25 cellular contexts compared by ENCODE assay signal in the genomic region with DNA sequence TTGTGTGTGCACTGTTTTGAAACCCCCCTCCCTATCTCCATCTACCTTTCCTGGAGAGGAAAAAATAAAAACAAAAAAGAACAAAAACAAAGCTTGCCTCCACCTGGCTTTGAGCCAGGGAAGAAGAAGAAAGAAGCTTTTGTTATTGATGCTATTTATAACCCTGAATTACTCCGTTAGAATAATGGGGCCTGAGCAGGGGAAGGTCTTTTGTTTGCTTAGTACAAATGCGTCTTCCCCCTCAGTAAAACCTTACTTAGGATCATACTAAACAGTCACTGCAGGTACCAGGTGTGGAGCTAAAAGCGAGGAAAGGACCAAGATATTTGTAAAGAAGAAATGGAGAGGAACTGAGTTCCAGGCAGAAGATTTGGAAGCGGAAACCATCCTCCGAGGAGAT.
A peak's percentile ranks its signal among the peaks of the same experiment; 100 is the strongest.
DNase-seq lines count a peak whose midpoint lies in the region.
"Had no signal": no experiment of that assay in that cellular context is flagged by ENCODE, and none has a peak within 500 bp of the region (broad histone marks: within the 10 kb centered on the region; RNA-seq: fewer than 3 reads in every experiment).

No MANE protein-coding gene starts in this region.

- no peak overlapping the region for H3K27ac Mint-ChIP-seq in T-helper 2 cell treated with Interferon-gamma antibody and Interleukin-4, amounts not matched to agents 5 μg/mL and 100 μg/mL, for 36 hours
- H3K27ac Mint-ChIP-seq: activated CD4-positive, alpha-beta T cell treated with anti-CD3 and anti-CD28 coated beads, Interleukin-2, amount 10 ng/mL, durations not matched to agents 24 days and 14 days; activated naive CD8-positive, alpha-beta T cell treated with anti-CD3 and anti-CD28 coated beads for 36 hours; activated T-helper 2 cell treated with anti-CD3 and anti-CD28 coated beads, Interferon-gamma antibody, Interleukin-2, Interleukin-4, amounts not matched to agents 10 μg/mL and 5 μg/mL and 100 μg/mL, durations not matched to agents 14 hours and 24 hours and 36 hours; B cell; effector memory CD8-positive, alpha-beta T cell; memory B cell; naive B cell; T-helper 17 cell had no signal

- no peaks in the 10 kb centered on the region for H3K36me3 Mint-ChIP-seq in T-helper 2 cell treated with Interferon-gamma antibody and Interleukin-4, amounts not matched to agents 5 μg/mL and 100 μg/mL, for 36 hours (ENCODE audit: low read depth)
- H3K36me3 Mint-ChIP-seq: activated naive CD8-positive, alpha-beta T cell treated with anti-CD3 and anti-CD28 coated beads for 36 hours; memory B cell; naive B cell had no signal

- peaks cover 19% of the 10 kb centered on the region for H3K9me3 Mint-ChIP-seq in T-helper 2 cell treated with Interferon-gamma antibody and Interleukin-4, amounts not matched to agents 5 μg/mL and 100 μg/mL, for 36 hours

- DNase-seq in NCI-H1417 (lab: John Stamatoyannopoulos, UW): peak in 2 of 3 experiments; percentile 28 to 66
- DNase-seq in NCI-H1417 treated with DMSO at 0.1 percent for 48 hours (lab: John Stamatoyannopoulos, UW): no peak
- peak; percentile 73 for DNase-seq in NCI-H748 (lab: John Stamatoyannopoulos, UW; ENCODE audit: unreplicated experiment)
- DNase-seq in globus pallidus (ENCODE audit: low spot score): peak; percentile 65
- peak; percentile 68 for DNase-seq in superior temporal gyrus (ENCODE audit: extremely low spot score)
- DNase-seq in NOMO-1 treated with DMSO at 0.1 percent for 48 hours (lab: John Stamatoyannopoulos, UW; ENCODE audit: unreplicated experiment): no peak
- DNase-seq in T-helper 2 cell treated with Interferon-gamma antibody and Interleukin-4, amounts not matched to agents 5 μg/mL and 100 μg/mL, for 36 hours (ENCODE audit: low spot score): no peak
- no peak for DNase-seq in NCI-H2171 (lab: John Stamatoyannopoulos, UW)
- DNase-seq: 8988T; activated CD4-positive, alpha-beta T cell treated with anti-CD3 and anti-CD28 coated beads, Interleukin-2, amount 10 ng/mL, durations not matched to agents 24 days and 14 days; activated naive CD8-positive, alpha-beta T cell treated with anti-CD3 and anti-CD28 coated beads for 36 hours; body of pancreas; effector memory CD8-positive, alpha-beta T cell; naive B cell; NCI-H1436 treated with DMSO at 0.1 percent for 48 hours; NCI-H446 treated with DMSO at 0.1 percent for 48 hours; occipital lobe; RPMI8226; stimulated activated CD4-positive, alpha-beta T cell treated with anti-CD3 and anti-CD28 coated beads, Interleukin-2, amount 100 ng/mL, for 48 hours; stimulated activated naive CD4-positive, alpha-beta T cell; T-helper 17 cell; thyroid gland had no signal

- H3K4me1 Mint-ChIP-seq in T-helper 2 cell treated with Interferon-gamma antibody and Interleukin-4, amounts not matched to agents 5 μg/mL and 100 μg/mL, for 36 hours (ENCODE audit: low read depth): no peaks in the 10 kb centered on the region
- H3K4me1 Mint-ChIP-seq: activated CD4-positive, alpha-beta T cell treated with anti-CD3 and anti-CD28 coated beads, Interleukin-2, amount 10 ng/mL, durations not matched to agents 24 days and 14 days; activated naive CD8-positive, alpha-beta T cell treated with anti-CD3 and anti-CD28 coated beads for 36 hours; B cell; memory B cell; naive B cell; T-helper 17 cell had no signal

- no peak overlapping the region for H3K4me3 Mint-ChIP-seq in T-helper 2 cell treated with Interferon-gamma antibody and Interleukin-4, amounts not matched to agents 5 μg/mL and 100 μg/mL, for 36 hours
- H3K4me3 Mint-ChIP-seq: activated CD4-positive, alpha-beta T cell treated with anti-CD3 and anti-CD28 coated beads, Interleukin-2, amount 10 ng/mL, durations not matched to agents 24 days and 14 days; activated naive CD8-positive, alpha-beta T cell treated with anti-CD3 and anti-CD28 coated beads for 36 hours; B cell; effector memory CD8-positive, alpha-beta T cell; memory B cell; naive B cell; T-helper 17 cell had no signal

- H3K27me3 Mint-ChIP-seq in T-helper 2 cell treated with Interferon-gamma antibody and Interleukin-4, amounts not matched to agents 5 μg/mL and 100 μg/mL, for 36 hours (ENCODE audit: low read depth): no peaks in the 10 kb centered on the region
- H3K27me3 Mint-ChIP-seq: activated CD4-positive, alpha-beta T cell treated with anti-CD3 and anti-CD28 coated beads, Interleukin-2, amount 10 ng/mL, durations not matched to agents 24 days and 14 days; activated naive CD8-positive, alpha-beta T cell treated with anti-CD3 and anti-CD28 coated beads for 36 hours; B cell; effector memory CD8-positive, alpha-beta T cell; memory B cell; naive B cell; T-helper 17 cell had no signal

Comparison
In these comparisons a context has a peak if more than half of its experiments do, and no peak if none do; other contexts are left out.
1. DNase-seq: peak in NCI-H1417 (2 of 3), NCI-H748 (single experiment), globus pallidus (single experiment) and superior temporal gyrus (single experiment); none in NCI-H1417 treated with DMSO at 0.1 percent for 48 hours (single experiment), NOMO-1 treated with DMSO at 0.1 percent for 48 hours (single experiment), T-helper 2 cell treated with Interferon-gamma antibody and Interleukin-4, amounts not matched to agents 5 μg/mL and 100 μg/mL, for 36 hours (single experiment) and NCI-H2171 (single experiment).